Comparison of ENCODE assay signal across 15 cellular contexts in the genomic region with DNA sequence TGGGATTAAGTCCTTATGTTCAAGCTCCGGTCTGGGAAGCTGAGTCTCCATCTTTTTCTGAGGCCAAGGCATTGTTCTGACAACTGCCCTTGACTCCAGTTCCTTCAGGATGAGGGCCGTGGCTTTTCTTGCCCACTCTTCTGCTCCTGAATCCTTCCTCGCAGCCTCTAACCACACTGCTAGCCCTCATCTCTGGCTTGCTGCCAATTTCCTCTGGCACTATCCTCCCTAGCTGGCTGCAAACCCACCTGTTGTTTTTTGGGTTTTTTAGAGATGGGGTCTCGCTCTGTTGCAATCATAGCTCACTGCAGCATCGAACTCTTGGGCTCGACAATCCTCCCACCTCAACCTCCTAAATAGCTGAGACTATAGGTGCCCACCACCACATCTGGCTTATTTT.
DNase-seq lines count a peak whose midpoint lies in the region; ATAC-seq lines count a peak whose summit lies in the region.
"Had no signal": no experiment of that assay in that cellular context is flagged by ENCODE, and none has a peak within 500 bp of the region (broad histone marks: within the 10 kb centered on the region; RNA-seq: fewer than 3 reads in every experiment).

No MANE protein-coding gene starts in this region.

- H3K27ac ChIP-seq in SJSA1: no peak overlapping the region
- H3K27ac ChIP-seq: 22Rv1, transverse colon had no signal

- no peak overlapping the region for H3K4me3 ChIP-seq in SJSA1
- H3K4me3 ChIP-seq: transverse colon had no signal

- ATAC-seq in GM18520 (IDR thresholded peaks at IDR 0.05; ENCODE audit: unreplicated experiment) (no peak), left colon (no peak)

- peaks cover 38% of the 10 kb centered on the region for H3K4me1 ChIP-seq in SJSA1 (replicated peaks)

- no peaks in the 10 kb centered on the region for H3K27me3 ChIP-seq in SJSA1 (replicated peaks)
- H3K27me3 ChIP-seq: transverse colon had no signal

- no peaks in the 10 kb centered on the region for H3K36me3 ChIP-seq in SJSA1
- H3K36me3 ChIP-seq: transverse colon had no signal

- peak; percentile 32 for DNase-seq in DMS53 (lab: John Stamatoyannopoulos, UW)
- no peak for DNase-seq in DMS53 treated with DMSO at 0.1 percent for 48 hours (lab: John Stamatoyannopoulos, UW; ENCODE audit: unreplicated experiment)
- peak; percentile 63 for DNase-seq in LHCN-M2 (ENCODE audit: low read depth)
- DNase-seq in SJSA1 (ENCODE audit: low read depth in 1 of 2, low spot score in 2 of 2): peak; percentile 23 to 49
- peak; percentile 82 for DNase-seq in myocyte (ENCODE audit: low read depth)
- no peak for DNase-seq in left colon
- no peak for DNase-seq in NCI-H1048 (lab: John Stamatoyannopoulos, UW)
- DNase-seq: activated B cell treated with CpG ODN at 0.5 μM for 24 hours; activated T-cell treated with anti-CD3 and anti-CD28 coated beads, Interleukin-2, amount 50 U/mL, for 48 hours; aorta; effector CD4-positive, alpha-beta T cell; NCI-H2081 treated with DMSO at 0.1 percent for 48 hours; transverse colon had no signal

- intact Hi-C loops in left colon (cut with DNase I, micrococcal nuclease): no loop called here

- no peaks in the 10 kb centered on the region for H3K9me3 ChIP-seq in SJSA1 (replicated peaks)
- H3K9me3 ChIP-seq: transverse colon had no signal

Comparison
In these comparisons a context has a peak if more than half of its experiments do, and no peak if none do; other contexts are left out.
1. DNase-seq: peak in DMS53 (single experiment), LHCN-M2 (single experiment), SJSA1 (2 of 2) and myocyte (single experiment); none in DMS53 treated with DMSO at 0.1 percent for 48 hours (single experiment), left colon (0 of 2) and NCI-H1048 (single experiment).